Comparison of ENCODE assay signal across 9 cellular contexts in the genomic region with DNA sequence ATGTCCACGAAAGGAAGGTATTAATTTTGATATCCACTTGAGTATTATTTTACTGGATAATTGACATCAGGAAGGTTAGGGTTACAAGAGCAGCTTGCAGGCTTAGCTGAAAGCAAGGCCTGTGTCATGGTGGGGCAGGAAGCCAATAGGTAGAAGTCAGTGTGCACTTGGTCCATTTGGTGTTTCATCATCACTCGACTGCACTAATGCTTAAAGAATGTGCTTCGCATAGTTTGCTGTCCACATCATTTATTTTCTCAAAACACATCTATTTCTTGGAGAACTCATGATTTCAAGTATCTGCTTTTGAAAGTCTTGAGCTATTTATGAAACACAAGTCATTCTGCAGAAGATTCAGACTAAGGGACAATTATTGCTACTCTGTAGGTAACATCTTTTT. TPM values are rescaled to one million over a fixed set of nuclear protein-coding genes. Genes with fewer than 3 reads are reported as not detected.
A peak's percentile ranks its signal among the peaks of the same experiment; 100 is the strongest.
DNase-seq lines count a peak whose midpoint lies in the region; ATAC-seq and TF ChIP-seq lines count a peak whose summit lies in the region.
"Had no signal": no experiment of that assay in that cellular context is flagged by ENCODE, and none has a peak within 500 bp of the region (broad histone marks: within the 10 kb centered on the region; RNA-seq: fewer than 3 reads in every experiment).

No MANE protein-coding gene starts in this region.

- BruUV-seq in Caco-2 (replicated peaks; lab: Mats Ljungman, UMichigan) = no TSS peak

- TF ChIP-seq EP300 in stomach (IDR thresholded peaks at IDR 0.05) = no peak

- H3K36me3 Mint-ChIP-seq in glutamatergic neuron (ENCODE audit: unreplicated experiment) (peaks cover 16% of the 10 kb centered on the region), Caco-2 (ENCODE audit: insufficient read depth, unreplicated experiment) (no peaks in the 10 kb centered on the region)

- H3K27ac ChIP-seq in stomach = peak overlapping the region in 1 of 5 donors; percentile 44
- H3K27ac ChIP-seq: skin epidermis had no signal

- peak; percentile 93 for ATAC-seq in left ventricle myocardium superior
- ATAC-seq in GM21390 (IDR thresholded peaks at IDR 0.05; ENCODE audit: unreplicated experiment) = no peak

- H3K4me3 ChIP-seq in stomach = no peak overlapping the region
- H3K4me3 ChIP-seq in Caco-2 (ENCODE audit: low read depth, low read length) = no peak overlapping the region
- H3K4me3 ChIP-seq: skin epidermis had no signal

- H3K4me1 ChIP-seq in stomach = peaks cover 0 to 11% (median 0%) of the 10 kb centered on the region in 4 donors
- no peaks in the 10 kb centered on the region for H3K4me1 ChIP-seq in Caco-2

- TF ChIP-seq CTCF in stomach (IDR thresholded peaks at IDR 0.05) = no peak
- TF ChIP-seq CTCF in glutamatergic neuron (IDR thresholded peaks at IDR 0.05; ENCODE audit: partially characterized antibody, unreplicated experiment) = no peak
- no peak for TF ChIP-seq CTCF in Caco-2 (IDR thresholded peaks at IDR 0.05; ENCODE audit: insufficient read depth in 1 of 2, low read depth in 1 of 2, low read length in 1 of 2, severe bottlenecking in 1 of 2, unreplicated experiment in 1 of 2)

- H3K27me3 ChIP-seq in stomach (no peaks in the 10 kb centered on the region), Caco-2 (replicated peaks; ENCODE audit: control insufficient read depth, insufficient read depth, low read length) (no peaks in the 10 kb centered on the region)

- WGBS in stomach, 5 donors = 65 to 81% (median 76%) methylated on average over 3 of the region's 3 CpGs

- no peak overlapping the region for H3K4me3 Mint-ChIP-seq in glutamatergic neuron (ENCODE audit: unreplicated experiment)
- no peak overlapping the region for H3K4me3 Mint-ChIP-seq in Caco-2 (ENCODE audit: unreplicated experiment)

- DNase-seq in HK-2 (ENCODE audit: unreplicated experiment) (peak; percentile 18), amniotic stem cell (lab: John Stamatoyannopoulos, UW) (peak; percentile 72), left ventricle myocardium superior (peak; percentile 46), stomach (peak; percentile 40), glutamatergic neuron (no peak), Kasumi-1 (lab: John Stamatoyannopoulos, UW) (no peak), Caco-2 (no peak)

- H3K9me3 Mint-ChIP-seq in glutamatergic neuron (ENCODE audit: unreplicated experiment) (peaks cover 15% of the 10 kb centered on the region), Caco-2 (ENCODE audit: unreplicated experiment) (no peaks in the 10 kb centered on the region)

- H3K27me3 Mint-ChIP-seq in glutamatergic neuron (ENCODE audit: unreplicated experiment) = peaks cover 2% of the 10 kb centered on the region
- H3K27me3 Mint-ChIP-seq in Caco-2 (ENCODE audit: insufficient read depth, unreplicated experiment) = no peaks in the 10 kb centered on the region

- no peaks in the 10 kb centered on the region for H3K36me3 ChIP-seq in stomach
- H3K36me3 ChIP-seq in Caco-2 (ENCODE audit: control insufficient read depth, insufficient read depth, low read length) = no peaks in the 10 kb centered on the region

- no peak for TF ChIP-seq POLR2A in stomach (IDR thresholded peaks at IDR 0.05)

- POLR2A ChIA-PET in Caco-2 (lab: Charles Lee) = no interaction called here

- H3K4me1 Mint-ChIP-seq in glutamatergic neuron (ENCODE audit: low read depth, unreplicated experiment) (peaks cover 11% of the 10 kb centered on the region), Caco-2 (ENCODE audit: low read depth, unreplicated experiment) (no peaks in the 10 kb centered on the region)

- H3K27ac Mint-ChIP-seq in glutamatergic neuron (ENCODE audit: unreplicated experiment) (no peak overlapping the region), Caco-2 (ENCODE audit: unreplicated experiment) (no peak overlapping the region)

- intact Hi-C loops in left ventricle myocardium superior (cut with micrococcal nuclease) (no loop called here), stomach (cut with DNase I; ENCODE audit: low total_unique reads) (no loop called here), Caco-2 (cut with micrococcal nuclease; ENCODE audit: unreplicated experiment) (no loop called here)

- CTCF ChIA-PET in Caco-2 (lab: Charles Lee) = no interaction called here

- H3K9me3 ChIP-seq in stomach (peaks cover 0 to 4% (median 0%) of the 10 kb centered on the region in 4 donors), Caco-2 (no peaks in the 10 kb centered on the region)

RNA-seq across cellular contexts. Expression of a gene that starts 59.6 kb away (rescaled TPM):
- total RNA-seq in left ventricle myocardium superior (1.7 TPM), stomach (10 to 100 TPM in 2 of 5 donors, 1 to 10 TPM in 2, not detected in 1; 1.3 to 12.5 (median 7.7) TPM), glutamatergic neuron (ENCODE audit: unreplicated experiment) (0.32 TPM), Caco-2 (2022) (not detected in 2 replicates)
- 1 to 10 TPM in 1 of 3 donors, under 1 TPM in 2; 0.46 to 1.1 (median 0.81) TPM for polyA plus RNA-seq in stomach

Comparison
In these comparisons a context has a peak if more than half of its experiments do, and no peak if none do; other contexts are left out.
1. DNase-seq: peak in HK-2 (single experiment), amniotic stem cell (single experiment), left ventricle myocardium superior (single experiment) and stomach (single experiment); none in glutamatergic neuron (single experiment), Kasumi-1 (0 of 2) and Caco-2 (0 of 2).